Comparison of ENCODE assay signal across 9 cellular contexts in the genomic region with DNA sequence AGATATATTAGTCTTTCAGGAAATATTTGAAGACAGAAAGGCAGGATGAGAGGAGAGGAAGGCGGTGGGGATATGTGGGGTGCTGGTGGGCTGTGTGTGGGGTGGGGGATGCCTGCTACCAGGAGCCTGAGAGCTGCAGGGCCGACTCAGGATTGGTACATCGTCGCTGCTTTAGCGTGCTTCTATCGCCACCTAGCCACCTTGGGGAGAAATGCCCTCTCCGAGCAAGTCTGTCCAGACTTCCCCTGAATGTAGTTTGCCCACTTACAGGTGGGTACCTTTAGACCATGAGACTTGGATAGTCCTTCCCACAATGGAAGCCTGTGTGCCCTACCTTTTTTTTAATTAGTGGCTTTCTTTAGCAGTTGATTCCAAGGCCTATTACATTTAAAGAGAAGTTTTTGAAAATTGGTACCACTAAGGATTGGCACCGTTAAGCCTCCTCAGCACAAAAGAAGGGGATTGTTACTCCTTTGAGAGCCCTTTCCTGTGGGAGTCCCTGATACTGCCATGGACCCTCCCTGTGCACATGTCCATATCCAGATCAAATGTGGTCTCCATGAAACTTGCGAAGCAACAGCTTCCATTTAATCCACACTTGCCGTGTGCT.
DNase-seq lines count a peak whose midpoint lies in the region; ATAC-seq and TF ChIP-seq lines count a peak whose summit lies in the region.
"Had no signal": no experiment of that assay in that cellular context is flagged by ENCODE, and none has a peak within 500 bp of the region (broad histone marks: within the 10 kb centered on the region; RNA-seq: fewer than 3 reads in every experiment).

No MANE protein-coding gene starts in this region.

- no peak overlapping the region for H3K4me3 ChIP-seq in liver (ENCODE audit: low read depth in 1 of 3, low read length in 3 of 3)

- TF ChIP-seq RAD21 in liver (IDR thresholded peaks at IDR 0.05): peak; percentile 86 to 94

- H3K36me3 Mint-ChIP-seq in chondrocyte (ENCODE audit: low read depth): no peaks in the 10 kb centered on the region

- peak overlapping the region in 1 of 2 donors; percentile 72 for H3K27ac ChIP-seq in liver (ENCODE audit: low read depth in 1 of 2, low read length in 2 of 2)
- H3K27ac ChIP-seq: neutrophil had no signal

- peaks cover 35% of the 10 kb centered on the region for H3K4me1 Mint-ChIP-seq in chondrocyte (ENCODE audit: low read depth)

- WGBS in liver: 31% methylated on average over 10 of the region's 10 CpGs

- TF ChIP-seq CTCF in chondrocyte (IDR thresholded peaks at IDR 0.05): peak; percentile 90
- peak; percentile 77 for TF ChIP-seq CTCF in liver (IDR thresholded peaks at IDR 0.05; ENCODE audit: low read depth, low read length, missing input control)

- DNase-seq in DMS153 treated with DMSO at 0.1 percent for 48 hours (lab: John Stamatoyannopoulos, UW; ENCODE audit: unreplicated experiment): peak; percentile 4
- no peak for DNase-seq in DMS153 (lab: John Stamatoyannopoulos, UW)
- peak; percentile 36 for DNase-seq in NCI-H226
- DNase-seq in activated CD4-positive, alpha-beta T cell treated with anti-CD3 and anti-CD28 coated beads for 24 hours (ENCODE audit: low read depth in 2 of 2): peak; percentile 21 to 23
- no peak for DNase-seq in chondrocyte (ENCODE audit: low spot score)
- DNase-seq in stimulated activated CD8-positive, alpha-beta memory T cell treated with anti-CD3 and anti-CD28 coated beads, Interleukin-12 subunit alpha, Interleukin-12 subunit beta, amount 100 ng/mL, for 1 hour (ENCODE audit: low read depth): peak; percentile 24

- peak; percentile 59 for ATAC-seq in HG03045 (IDR thresholded peaks at IDR 0.05; ENCODE audit: unreplicated experiment)

- H3K9me3 Mint-ChIP-seq in chondrocyte (ENCODE audit: low read depth): no peaks in the 10 kb centered on the region

- H3K4me3 Mint-ChIP-seq in chondrocyte (ENCODE audit: unreplicated experiment): no peak overlapping the region

- peaks cover 4 to 26% (median 18%) of the 10 kb centered on the region in 4 donors for H3K4me1 ChIP-seq in liver (ENCODE audit: control insufficient read depth in 4 of 4, insufficient read depth in 4 of 4, low read length in 3 of 4)

- no peaks in the 10 kb centered on the region for H3K27me3 ChIP-seq in liver (ENCODE audit: control insufficient read depth in 4 of 4, insufficient read depth in 4 of 4, low read length in 3 of 4)
- H3K27me3 ChIP-seq: neutrophil had no signal

- H3K27me3 Mint-ChIP-seq in chondrocyte (ENCODE audit: low read depth): no peaks in the 10 kb centered on the region

- H3K27ac Mint-ChIP-seq in chondrocyte (ENCODE audit: unreplicated experiment): no peak overlapping the region

- H3K9ac ChIP-seq in liver (ENCODE audit: low read depth in 1 of 2, low read length in 2 of 2): no peak overlapping the region

- no peaks in the 10 kb centered on the region for H3K36me3 ChIP-seq in liver (ENCODE audit: control insufficient read depth in 4 of 4, insufficient read depth in 3 of 4, low read depth in 1 of 4, low read length in 3 of 4)
- H3K36me3 ChIP-seq: neutrophil had no signal

- H3K9me3 ChIP-seq in liver (ENCODE audit: control insufficient read depth in 4 of 4, low read length in 3 of 4): no peaks in the 10 kb centered on the region
- H3K9me3 ChIP-seq: neutrophil had no signal

TF ChIP-seq in liver, 16 proteins besides CTCF, POLR2A, EP300 and RAD21:
- TF ChIP-seq HNF4A (conservative IDR thresholded peaks at IDR 0.05) (no peak), YY1 (IDR thresholded peaks at IDR 0.05) (no peak), RXRA (IDR thresholded peaks at IDR 0.05) (no peak), NR2F2 (IDR thresholded peaks at IDR 0.05) (no peak), HNF4G (IDR thresholded peaks at IDR 0.05) (no peak), TAF1 (conservative IDR thresholded peaks at IDR 0.05) (no peak), FOXA1 (IDR thresholded peaks at IDR 0.05) (no peak)
- TF ChIP-seq, protein P1, sequence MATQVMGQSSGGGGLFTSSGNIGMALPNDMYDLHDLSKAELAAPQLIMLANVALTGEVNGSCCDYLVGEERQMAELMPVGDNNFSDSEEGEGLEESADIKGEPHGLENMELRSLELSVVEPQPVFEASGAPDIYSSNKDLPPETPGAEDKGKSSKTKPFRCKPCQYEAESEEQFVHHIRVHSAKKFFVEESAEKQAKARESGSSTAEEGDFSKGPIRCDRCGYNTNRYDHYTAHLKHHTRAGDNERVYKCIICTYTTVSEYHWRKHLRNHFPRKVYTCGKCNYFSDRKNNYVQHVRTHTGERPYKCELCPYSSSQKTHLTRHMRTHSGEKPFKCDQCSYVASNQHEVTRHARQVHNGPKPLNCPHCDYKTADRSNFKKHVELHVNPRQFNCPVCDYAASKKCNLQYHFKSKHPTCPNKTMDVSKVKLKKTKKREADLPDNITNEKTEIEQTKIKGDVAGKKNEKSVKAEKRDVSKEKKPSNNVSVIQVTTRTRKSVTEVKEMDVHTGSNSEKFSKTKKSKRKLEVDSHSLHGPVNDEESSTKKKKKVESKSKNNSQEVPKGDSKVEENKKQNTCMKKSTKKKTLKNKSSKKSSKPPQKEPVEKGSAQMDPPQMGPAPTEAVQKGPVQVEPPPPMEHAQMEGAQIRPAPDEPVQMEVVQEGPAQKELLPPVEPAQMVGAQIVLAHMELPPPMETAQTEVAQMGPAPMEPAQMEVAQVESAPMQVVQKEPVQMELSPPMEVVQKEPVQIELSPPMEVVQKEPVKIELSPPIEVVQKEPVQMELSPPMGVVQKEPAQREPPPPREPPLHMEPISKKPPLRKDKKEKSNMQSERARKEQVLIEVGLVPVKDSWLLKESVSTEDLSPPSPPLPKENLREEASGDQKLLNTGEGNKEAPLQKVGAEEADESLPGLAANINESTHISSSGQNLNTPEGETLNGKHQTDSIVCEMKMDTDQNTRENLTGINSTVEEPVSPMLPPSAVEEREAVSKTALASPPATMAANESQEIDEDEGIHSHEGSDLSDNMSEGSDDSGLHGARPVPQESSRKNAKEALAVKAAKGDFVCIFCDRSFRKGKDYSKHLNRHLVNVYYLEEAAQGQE (IDR thresholded peaks at IDR 0.05): no peak
- TF ChIP-seq, protein P2, sequence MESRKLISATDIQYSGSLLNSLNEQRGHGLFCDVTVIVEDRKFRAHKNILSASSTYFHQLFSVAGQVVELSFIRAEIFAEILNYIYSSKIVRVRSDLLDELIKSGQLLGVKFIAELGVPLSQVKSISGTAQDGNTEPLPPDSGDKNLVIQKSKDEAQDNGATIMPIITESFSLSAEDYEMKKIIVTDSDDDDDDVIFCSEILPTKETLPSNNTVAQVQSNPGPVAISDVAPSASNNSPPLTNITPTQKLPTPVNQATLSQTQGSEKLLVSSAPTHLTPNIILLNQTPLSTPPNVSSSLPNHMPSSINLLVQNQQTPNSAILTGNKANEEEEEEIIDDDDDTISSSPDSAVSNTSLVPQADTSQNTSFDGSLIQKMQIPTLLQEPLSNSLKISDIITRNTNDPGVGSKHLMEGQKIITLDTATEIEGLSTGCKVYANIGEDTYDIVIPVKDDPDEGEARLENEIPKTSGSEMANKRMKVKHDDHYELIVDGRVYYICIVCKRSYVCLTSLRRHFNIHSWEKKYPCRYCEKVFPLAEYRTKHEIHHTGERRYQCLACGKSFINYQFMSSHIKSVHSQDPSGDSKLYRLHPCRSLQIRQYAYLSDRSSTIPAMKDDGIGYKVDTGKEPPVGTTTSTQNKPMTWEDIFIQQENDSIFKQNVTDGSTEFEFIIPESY (IDR thresholded peaks at IDR 0.05): no peak

Comparison
In these comparisons a context has a peak if more than half of its experiments do, and no peak if none do; other contexts are left out.
1. DNase-seq: peak in DMS153 treated with DMSO at 0.1 percent for 48 hours (single experiment), NCI-H226 (single experiment), activated CD4-positive, alpha-beta T cell treated with anti-CD3 and anti-CD28 coated beads for 24 hours (2 of 2) and stimulated activated CD8-positive, alpha-beta memory T cell treated with anti-CD3 and anti-CD28 coated beads, Interleukin-12 subunit alpha, Interleukin-12 subunit beta, amount 100 ng/mL, for 1 hour (single experiment); none in DMS153 (single experiment) and chondrocyte (single experiment).